Comparison of ENCODE assay signal across 26 cellular contexts in the genomic region with DNA sequence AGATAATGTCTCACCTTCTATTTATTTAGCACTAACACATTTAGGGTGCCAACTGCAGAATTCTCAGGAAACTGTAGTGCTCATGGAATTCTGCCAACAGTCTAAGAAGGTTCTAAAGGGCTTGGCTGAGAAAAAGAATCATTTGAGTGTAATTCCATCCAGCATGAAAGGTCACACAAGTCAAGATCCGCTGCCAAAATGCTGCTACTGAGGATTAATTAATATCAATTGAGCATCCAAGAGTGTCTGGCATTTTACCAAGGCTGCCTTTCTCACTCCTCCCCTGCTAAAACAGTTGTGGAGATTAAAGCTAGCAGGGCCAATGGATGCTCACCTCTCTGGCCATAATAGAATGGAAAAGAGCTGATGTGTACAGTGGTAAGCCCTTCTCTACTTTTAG.
DNase-seq lines count a peak whose midpoint lies in the region; FAIRE-seq and TF ChIP-seq lines count a peak whose summit lies in the region.
"Had no signal": no experiment of that assay in that cellular context is flagged by ENCODE, and none has a peak within 500 bp of the region (broad histone marks: within the 10 kb centered on the region; RNA-seq: fewer than 3 reads in every experiment).

No MANE protein-coding gene starts in this region.

- H3K36me3 Mint-ChIP-seq in brain = no peaks in the 10 kb centered on the region
- H3K36me3 Mint-ChIP-seq: activated naive CD8-positive, alpha-beta T cell treated with anti-CD3 and anti-CD28 coated beads for 36 hours; natural killer cell had no signal

- TF ChIP-seq CTCF in brain (conservative IDR thresholded peaks at IDR 0.05) (no peak), D721Med (IDR thresholded peaks at IDR 0.05; ENCODE audit: insufficient read depth, missing control alignments) (no peak)

- DNase-seq in D341Med (ENCODE audit: low spot score) (peak; percentile 40), NCI-H1694 (lab: John Stamatoyannopoulos, UW) (peak; percentile 57), NCI-H345 treated with DMSO at 0.1 percent for 48 hours (lab: John Stamatoyannopoulos, UW; ENCODE audit: unreplicated experiment) (peak; percentile 68), MV-4-11 (lab: John Stamatoyannopoulos, UW) (no peak), GM19238 (ENCODE audit: insufficient read length, low spot score) (no peak), T-helper 1 cell (no peak), D721Med (ENCODE audit: insufficient read length, low spot score) (no peak)
- DNase-seq: activated CD4-positive, alpha-beta T cell treated with anti-CD3 and anti-CD28 coated beads, Interleukin-2, amount 10 ng/mL, durations not matched to agents 24 days and 14 days; activated naive CD8-positive, alpha-beta T cell treated with anti-CD3 and anti-CD28 coated beads for 36 hours; effector CD4-positive, alpha-beta T cell; foreskin keratinocyte; GDM1; HCEC 1CT; immature natural killer cell; left lung; natural killer cell; NCI-H1930; pancreas; stimulated activated CD4-positive, alpha-beta T cell treated with anti-CD3 and anti-CD28 coated beads, Interleukin-15, amount 100 ng/mL, for 24 hours; stimulated activated CD8-positive, alpha-beta memory T cell treated with anti-CD3 and anti-CD28 coated beads, Interleukin-4, amount 100 ng/mL, for 48 hours; T-helper 17 cell; upper lobe of right lung had no signal

- H3K27ac Mint-ChIP-seq in brain = peak overlapping the region in 3 of 5 experiments; percentile 27 to 64 (median 43)
- H3K27ac Mint-ChIP-seq: activated CD4-positive, alpha-beta T cell treated with anti-CD3 and anti-CD28 coated beads, Interleukin-2, amount 10 ng/mL, durations not matched to agents 24 days and 14 days; activated naive CD8-positive, alpha-beta T cell treated with anti-CD3 and anti-CD28 coated beads for 36 hours; activated T-helper 17 cell treated with anti-CD3 and anti-CD28 coated beads, Interleukin-2, amount 50 U/mL, for 72 hours; immature natural killer cell; natural killer cell; T-helper 17 cell had no signal

- peaks cover 0 to 8% (median 3%) of the 10 kb centered on the region in 5 experiments for H3K9me3 Mint-ChIP-seq in brain
- H3K9me3 Mint-ChIP-seq: activated CD4-positive, alpha-beta T cell treated with anti-CD3 and anti-CD28 coated beads, Interleukin-2, amount 10 ng/mL, durations not matched to agents 24 days and 14 days; activated naive CD8-positive, alpha-beta T cell treated with anti-CD3 and anti-CD28 coated beads for 36 hours; activated T-helper 17 cell treated with anti-CD3 and anti-CD28 coated beads, Interleukin-2, amount 50 U/mL, for 72 hours had no signal

- H3K27me3 Mint-ChIP-seq in brain = peaks cover 5% of the 10 kb centered on the region
- H3K27me3 Mint-ChIP-seq: activated naive CD8-positive, alpha-beta T cell treated with anti-CD3 and anti-CD28 coated beads for 36 hours; T-helper 17 cell had no signal

- FAIRE-seq in D721Med (lab: Jason Lieb, UNC) = no peak
- FAIRE-seq: A549, pancreas, RCC 7860 had no signal

- no peak overlapping the region for H3K4me3 Mint-ChIP-seq in brain
- H3K4me3 Mint-ChIP-seq: activated CD4-positive, alpha-beta T cell treated with anti-CD3 and anti-CD28 coated beads, Interleukin-2, amount 10 ng/mL, durations not matched to agents 24 days and 14 days; activated naive CD8-positive, alpha-beta T cell treated with anti-CD3 and anti-CD28 coated beads for 36 hours; activated T-helper 17 cell treated with anti-CD3 and anti-CD28 coated beads, Interleukin-2, amount 50 U/mL, for 72 hours; immature natural killer cell; natural killer cell; T-helper 17 cell had no signal

- H3K4me1 Mint-ChIP-seq in brain = peaks cover 19% of the 10 kb centered on the region
- H3K4me1 Mint-ChIP-seq: activated CD4-positive, alpha-beta T cell treated with anti-CD3 and anti-CD28 coated beads, Interleukin-2, amount 10 ng/mL, durations not matched to agents 24 days and 14 days; activated naive CD8-positive, alpha-beta T cell treated with anti-CD3 and anti-CD28 coated beads for 36 hours; activated T-helper 17 cell treated with anti-CD3 and anti-CD28 coated beads, Interleukin-2, amount 50 U/mL, for 72 hours; immature natural killer cell; natural killer cell; T-helper 17 cell had no signal

Comparison
In these comparisons a context has a peak if more than half of its experiments do, and no peak if none do; other contexts are left out.
1. DNase-seq: peak in D341Med (single experiment), NCI-H1694 (single experiment) and NCI-H345 treated with DMSO at 0.1 percent for 48 hours (single experiment); none in MV-4-11 (single experiment), GM19238 (single experiment), T-helper 1 cell (0 of 5) and D721Med (single experiment).